ENCODE assay signal across 12 cellular contexts in genomic region chr5:150397749-150398431, GRCh38. TPM values are rescaled to one million over a fixed set of nuclear protein-coding genes. Genes with fewer than 3 reads are reported as not detected.
A peak's percentile ranks its signal among the peaks of the same experiment; 100 is the strongest.
DNase-seq lines count a peak whose midpoint lies in the region; ATAC-seq and TF ChIP-seq lines count a peak whose summit lies in the region.
"Had no signal": no experiment of that assay in that cellular context is flagged by ENCODE, and none has a peak within 500 bp of the region (broad histone marks: within the 10 kb centered on the region; RNA-seq: fewer than 3 reads in every experiment).

No MANE protein-coding gene starts in this region.

- peaks cover 40% of the 10 kb centered on the region for H3K36me3 ChIP-seq in IMR-90 (ENCODE audit: control insufficient read depth, insufficient read depth, low read length)

- H2AK5ac ChIP-seq in IMR-90 (ENCODE audit: low read depth, low read length): 0 out of 2 replicates have a peak overlapping the region, but pooled peaks have one; percentile 39

- WGBS in IMR-90 (ENCODE audit: extremely low coverage in 2 of 2, insufficient read length in 1 of 2), 2 experiments: 100% methylated on average over 1 of the region's 8 CpGs; no CpG with 5 or more reads in 1 of the 2 experiments

- TF ChIP-seq POLR2A in IMR-90 (IDR thresholded peaks at IDR 0.05; ENCODE audit: low read depth, low read length): no peak

- peak overlapping the region; percentile 18; the same call in 1 of the 2 replicates for H2BK20ac ChIP-seq in IMR-90 (ENCODE audit: low read depth, low read length)

- no peaks in the 10 kb centered on the region for H3K4me1 Mint-ChIP-seq in activated naive CD4-positive, alpha-beta T cell treated with anti-CD3 and anti-CD28 coated beads for 36 hours (ENCODE audit: low read depth)

- H3K27ac ChIP-seq in IMR-90 (ENCODE audit: insufficient read depth, low read length): no peak overlapping the region
- H3K27ac ChIP-seq: neutrophil had no signal

- H4K5ac ChIP-seq in IMR-90 (ENCODE audit: low read depth, low read length): no peak overlapping the region

- intact Hi-C loops in activated naive CD4-positive, alpha-beta T cell treated with anti-CD3 and anti-CD28 coated beads for 36 hours (cut with micrococcal nuclease): no loop called here
- intact Hi-C loops in IMR-90 (cut with micrococcal nuclease): loop anchor here (5.0 kb wide), 1 partner anchor 34 kb away; no protein-coding TSS in a partner anchor

- H3K4me3 ChIP-seq in IMR-90 (ENCODE audit: insufficient read depth, low read depth, low read length) (no peak overlapping the region), choroid plexus epithelial cell (ENCODE audit: low read depth, low read length) (no peak overlapping the region), retinal pigment epithelial cell (ENCODE audit: low read length) (no peak overlapping the region)

- H2BK5ac ChIP-seq in IMR-90 (ENCODE audit: low read depth, low read length, poor library complexity, severe bottlenecking): no peak overlapping the region

- H4K8ac ChIP-seq in IMR-90 (ENCODE audit: low read depth in 2 of 2, low read length in 2 of 2): peak overlapping the region in 1 of 2 experiments; percentile 5; a peak in 1 of 4 replicates

- H2AK9ac ChIP-seq in IMR-90 (replicated peaks; ENCODE audit: low read depth, low read length, poor library complexity): no peak overlapping the region

- no peak for TF ChIP-seq CTCF in IMR-90 (conservative IDR thresholded peaks at IDR 0.05; ENCODE audit: low read depth, low read length)
- peak; percentile 17 for TF ChIP-seq CTCF in choroid plexus epithelial cell (conservative IDR thresholded peaks at IDR 0.05; ENCODE audit: low read depth, low read length)
- peak; percentile 17 for TF ChIP-seq CTCF in retinal pigment epithelial cell (conservative IDR thresholded peaks at IDR 0.05; ENCODE audit: low read depth, low read length)

- no peaks in the 10 kb centered on the region for H3K27me3 Mint-ChIP-seq in activated naive CD4-positive, alpha-beta T cell treated with anti-CD3 and anti-CD28 coated beads for 36 hours (ENCODE audit: low read depth)

- peak overlapping the region; percentile 66 for H3K27ac Mint-ChIP-seq in activated naive CD4-positive, alpha-beta T cell treated with anti-CD3 and anti-CD28 coated beads for 36 hours
- H3K27ac Mint-ChIP-seq: T-helper 1 cell treated with Interleukin-12 subunit alpha and Interleukin-12 subunit beta and Interleukin-4 antibody, amounts not matched to agents 30 μg/mL and 1 μg/mL, for 36 hours had no signal

- no peaks in the 10 kb centered on the region for H3K9me3 ChIP-seq in IMR-90 (ENCODE audit: control insufficient read depth, insufficient read depth, low read length)
- H3K9me3 ChIP-seq: neutrophil had no signal

- peaks cover 19% of the 10 kb centered on the region for H3K4me1 ChIP-seq in IMR-90 (ENCODE audit: control insufficient read depth, insufficient read depth, low read length)

- H4K91ac ChIP-seq in IMR-90 (ENCODE audit: insufficient read depth, low read depth, low read length): no peak overlapping the region

- H3K4me3 Mint-ChIP-seq in activated naive CD4-positive, alpha-beta T cell treated with anti-CD3 and anti-CD28 coated beads for 36 hours: no peak overlapping the region
- H3K4me3 Mint-ChIP-seq: immature natural killer cell; T-helper 1 cell treated with Interleukin-12 subunit alpha and Interleukin-12 subunit beta and Interleukin-4 antibody, amounts not matched to agents 30 μg/mL and 1 μg/mL, for 36 hours had no signal

- H2BK120ac ChIP-seq in IMR-90 (ENCODE audit: low read depth, low read length): peak overlapping the region; percentile 39

- H3K23ac ChIP-seq in IMR-90 (ENCODE audit: low read depth, low read length): no peak overlapping the region

- BruUV-seq in IMR-90 (replicated peaks; lab: Mats Ljungman, UMichigan): no TSS peak

- H3K36me3 Mint-ChIP-seq in activated naive CD4-positive, alpha-beta T cell treated with anti-CD3 and anti-CD28 coated beads for 36 hours (ENCODE audit: low read depth): peaks cover 43% of the 10 kb centered on the region

- in situ Hi-C loops in IMR-90 (cut with MboI; ENCODE audit: low sequenced_read_pairs): no loop called here

- dilution Hi-C loops in IMR-90 (cut with HindIII; ENCODE audit: low sequenced_read_pairs, unreplicated experiment): no loop called here

- no peak overlapping the region; the same call in 2 of the 3 replicates for H2BK15ac ChIP-seq in IMR-90 (ENCODE audit: low read depth, low read length)

- H3K9me1 ChIP-seq in IMR-90 (ENCODE audit: insufficient read depth, low read length): peaks cover 34% of the 10 kb centered on the region

- TF ChIP-seq RAD21 in IMR-90 (IDR thresholded peaks at IDR 0.05; ENCODE audit: low read length): no peak

- ATAC-seq in IMR-90 (ENCODE audit: low read depth) (no peak), HG02884 (IDR thresholded peaks at IDR 0.05; ENCODE audit: unreplicated experiment) (no peak), GM19324 (IDR thresholded peaks at IDR 0.05; ENCODE audit: low FRiP score, unreplicated experiment) (no peak), HG03280 (IDR thresholded peaks at IDR 0.05; ENCODE audit: unreplicated experiment) (no peak)

- no peaks in the 10 kb centered on the region for H3K27me3 ChIP-seq in IMR-90 (ENCODE audit: control insufficient read depth, insufficient read depth, low read length)
- H3K27me3 ChIP-seq: neutrophil had no signal

- H3K14ac ChIP-seq in IMR-90 (replicated peaks; ENCODE audit: low read depth, low read length): no peak overlapping the region

- no peaks in the 10 kb centered on the region for H3K9me3 Mint-ChIP-seq in activated naive CD4-positive, alpha-beta T cell treated with anti-CD3 and anti-CD28 coated beads for 36 hours
- H3K9me3 Mint-ChIP-seq: immature natural killer cell; T-helper 1 cell treated with Interleukin-12 subunit alpha and Interleukin-12 subunit beta and Interleukin-4 antibody, amounts not matched to agents 30 μg/mL and 1 μg/mL, for 36 hours had no signal

- CTCF ChIA-PET in activated naive CD4-positive, alpha-beta T cell treated with anti-CD3 and anti-CD28 coated beads for 36 hours (lab: Charles Lee): interaction anchor here (0.5 to 1.9 kb wide), 6 partner anchors 13 to 52 kb away, joined by 3 to 8 read pairs (median 4); no protein-coding TSS in a partner anchor
- CTCF ChIA-PET in IMR-90 (lab: Yijun Ruan, JAX): interaction anchor here (1.3 kb wide), 1 partner anchor 21 kb away, joined by 3 read pairs; no protein-coding TSS in a partner anchor

- peak overlapping the region; percentile 40; the same call in 1 of the 2 replicates for H3K4ac ChIP-seq in IMR-90 (ENCODE audit: low read depth, low read length)

- no peak overlapping the region for H3K4me2 ChIP-seq in IMR-90 (ENCODE audit: low read depth, low read length)

- peak overlapping the region; percentile 12; the same call in 1 of the 2 replicates for H3K56ac ChIP-seq in IMR-90 (ENCODE audit: extremely low read depth, insufficient read depth, low read length)

- H3K18ac ChIP-seq in IMR-90 (ENCODE audit: low read depth, low read length): no peak overlapping the region

- H3K79me1 ChIP-seq in IMR-90 (ENCODE audit: low read depth in 1 of 2, low read length in 2 of 2): peaks cover 0 to 15% of the 10 kb centered on the region in 2 experiments; a peak in 1 of 4 replicates

- peaks cover 7% of the 10 kb centered on the region; the same call in 1 of the 2 replicates for H4K20me1 ChIP-seq in IMR-90 (ENCODE audit: insufficient read depth, low read length)

- no peak overlapping the region for H2AFZ ChIP-seq in IMR-90 (replicated peaks; ENCODE audit: low read length, poor library complexity)

- POLR2A ChIA-PET in IMR-90 (lab: Charles Lee; ENCODE audit: unreplicated experiment): interaction anchor here (0.5 kb wide), 1 partner anchor 50 kb away, joined by 5 read pairs; no protein-coding TSS in a partner anchor

- DNase-seq in activated naive CD4-positive, alpha-beta T cell treated with anti-CD3 and anti-CD28 coated beads for 36 hours: no peak
- DNase-seq in activated naive CD4-positive, alpha-beta T cell treated with anti-CD3 and anti-CD28 coated beads, Interleukin-2, amount 50 U/mL, for 16 hours: no peak
- DNase-seq in IMR-90 (no peak), choroid plexus epithelial cell (ENCODE audit: low read depth) (no peak), retinal pigment epithelial cell (ENCODE audit: low read depth) (no peak)
- DNase-seq: NCI-H1694 treated with DMSO at 0.1 percent for 48 hours had no signal

- H3K9ac ChIP-seq in IMR-90 (ENCODE audit: low read depth, low read length): no peak overlapping the region

TF ChIP-seq in IMR-90, 13 proteins besides CTCF, POLR2A, EP300 and RAD21 (continues in another document):
- TF ChIP-seq CEBPB (IDR thresholded peaks at IDR 0.05; ENCODE audit: low read depth, low read length): no peak
- no peak for TF ChIP-seq RFX5 (IDR thresholded peaks at IDR 0.05; ENCODE audit: low read depth, low read length)
- no peak for TF ChIP-seq ELK1 (IDR thresholded peaks at IDR 0.05; ENCODE audit: borderline replicate concordance, low read depth, low read length)

RNA-seq across cellular contexts. Expression of gene CD74, which starts 14.8 kb away (rescaled TPM):
- total RNA-seq in activated naive CD4-positive, alpha-beta T cell treated with anti-CD3 and anti-CD28 coated beads for 36 hours: 100 to 1,000 TPM; 312 to 316 TPM
- 0.18 and 0.28 TPM in 2 replicates for total RNA-seq in IMR-90 (2012; rRNA removed)
- polyA plus RNA-seq in IMR-90 (2012; rRNA removed): 1.1 and 1.5 TPM in 2 replicates
- 1.4 and 3.4 TPM in 2 replicates for polyA plus RNA-seq in IMR-90 (2012; cell fraction: cytosol; rRNA removed)
- polyA plus RNA-seq in IMR-90 (2012; cell fraction: nucleus; rRNA removed; ENCODE audit: low replicate concordance): 0.60 and 0.64 TPM in 2 replicates

RNA-seq across cellular contexts. Expression of gene TCOF1, which starts 40.4 kb away (rescaled TPM):
- total RNA-seq in activated naive CD4-positive, alpha-beta T cell treated with anti-CD3 and anti-CD28 coated beads for 36 hours: 100 to 1,000 TPM; 114 to 115 TPM
- total RNA-seq in IMR-90 (2012; rRNA removed): 18.3 and 19.7 TPM in 2 replicates
- polyA plus RNA-seq in IMR-90 (2012; rRNA removed): 18.2 and 18.8 TPM in 2 replicates
- polyA plus RNA-seq in IMR-90 (2012; cell fraction: cytosol; rRNA removed): 11.7 and 14.4 TPM in 2 replicates
- polyA plus RNA-seq in IMR-90 (2012; cell fraction: nucleus; rRNA removed; ENCODE audit: low replicate concordance): 43.7 and 51.8 TPM in 2 replicates

RNA-seq across cellular contexts. Expression of gene RPS14, which starts 51.6 kb away (rescaled TPM):
- total RNA-seq in activated naive CD4-positive, alpha-beta T cell treated with anti-CD3 and anti-CD28 coated beads for 36 hours: 1,000 to 10,000 TPM; 4,594 to 4,738 TPM
- total RNA-seq in IMR-90 (2012; rRNA removed): 7,310 and 7,583 TPM in 2 replicates
- polyA plus RNA-seq in IMR-90 (2012; rRNA removed): 6,296 and 6,747 TPM in 2 replicates
- polyA plus RNA-seq in IMR-90 (2012; cell fraction: cytosol; rRNA removed): 5,609 and 17,745 TPM in 2 replicates
- polyA plus RNA-seq in IMR-90 (2012; cell fraction: nucleus; rRNA removed; ENCODE audit: low replicate concordance): 873 and 3,349 TPM in 2 replicates

Comparison
In these comparisons a context has a peak if more than half of its experiments do, and no peak if none do; other contexts are left out.
1. RNA of gene CD74, which starts 14.8 kb away (total RNA-seq): 312 to 316 TPM in activated naive CD4-positive, alpha-beta T cell treated with anti-CD3 and anti-CD28 coated beads for 36 hours; 0.18 to 0.28 TPM in IMR-90; every median in the first group is over 100 times any median in the second.